8 cellular contexts compared by ENCODE assay signal in genomic region chr3:63863150-63864007, GRCh38. TPM values are rescaled to one million over a fixed set of nuclear protein-coding genes. Genes with fewer than 3 reads are reported as not detected.
DNase-seq lines count a peak whose midpoint lies in the region; ATAC-seq and TF ChIP-seq lines count a peak whose summit lies in the region.

Gene ATXN7, plus strand, starts transcription at chr3:63863867. Its CDS starts 48,732 bp downstream, at chr3:63912599.
Gene THOC7, minus strand, starts transcription at chr3:63863805. Its CDS starts 15 bp downstream, at chr3:63863790.

- no peaks in the 10 kb centered on the region for H3K9me2 ChIP-seq in PC-9 (ENCODE audit: insufficient read depth)

- H3K4me1 Mint-ChIP-seq in activated T-helper 2 cell treated with anti-CD3 and anti-CD28 coated beads, Interferon-gamma antibody, Interleukin-2, Interleukin-4, amounts not matched to agents 10 μg/mL and 5 μg/mL and 100 μg/mL, durations not matched to agents 14 hours and 24 hours and 36 hours (ENCODE audit: low read depth) = peaks cover 46% of the 10 kb centered on the region
- peaks cover 17% of the 10 kb centered on the region for H3K4me1 Mint-ChIP-seq in nephron

- peak within 1 kb of the TSS; percentile 94 for H3K27ac Mint-ChIP-seq in activated T-helper 2 cell treated with anti-CD3 and anti-CD28 coated beads, Interferon-gamma antibody, Interleukin-2, Interleukin-4, amounts not matched to agents 10 μg/mL and 5 μg/mL and 100 μg/mL, durations not matched to agents 14 hours and 24 hours and 36 hours
- H3K27ac Mint-ChIP-seq in nephron = peak within 1 kb of the TSS; percentile 92 to 98 (median 94)

- H3K36me3 ChIP-seq in PC-9 (ENCODE audit: low read depth) (no peaks in the 10 kb centered on the region), stomach smooth muscle (ENCODE audit: control insufficient read depth in 2 of 2, insufficient read depth in 2 of 2, low read length in 2 of 2) (no peaks in the 10 kb centered on the region)

- CTCF ChIA-PET in PC-9 (lab: Charles Lee) = no interaction called here

- peak within 1 kb of the TSS; percentile 55; the same call in 1 of the 2 replicates for H3K27ac ChIP-seq in PC-9
- peak within 1 kb of the TSS; percentile 46 for H3K27ac ChIP-seq in stomach smooth muscle (ENCODE audit: low read length)

- H3K9me3 Mint-ChIP-seq in activated T-helper 2 cell treated with anti-CD3 and anti-CD28 coated beads, Interferon-gamma antibody, Interleukin-2, Interleukin-4, amounts not matched to agents 10 μg/mL and 5 μg/mL and 100 μg/mL, durations not matched to agents 14 hours and 24 hours and 36 hours = no peaks in the 10 kb centered on the region
- H3K9me3 Mint-ChIP-seq in nephron = no peaks in the 10 kb centered on the region

- H3K27me3 ChIP-seq in PC-9 (ENCODE audit: insufficient read depth, low read depth) (no peaks in the 10 kb centered on the region), stomach smooth muscle (ENCODE audit: control insufficient read depth in 1 of 2, insufficient read depth in 2 of 2, low read length in 2 of 2) (no peaks in the 10 kb centered on the region)

- H3K4me2 ChIP-seq in PC-9 = peak within 1 kb of the TSS; percentile 89

- intact Hi-C loops in PC-9 (cut with micrococcal nuclease; ENCODE audit: unreplicated experiment) = no loop called here
- intact Hi-C loops in activated T-helper 2 cell treated with anti-CD3 and anti-CD28 coated beads, Interferon-gamma antibody, Interleukin-2, Interleukin-4, amounts not matched to agents 10 μg/mL and 5 μg/mL and 100 μg/mL, durations not matched to agents 14 hours and 24 hours and 36 hours (cut with micrococcal nuclease) = loop anchor here (1.0 to 10.0 kb wide), 3 partner anchors 48 to 161 kb away; partner anchors contain the start of gene PSMD6

- peak within 1 kb of the TSS; percentile 84 for H3K4me3 Mint-ChIP-seq in activated T-helper 2 cell treated with anti-CD3 and anti-CD28 coated beads, Interferon-gamma antibody, Interleukin-2, Interleukin-4, amounts not matched to agents 10 μg/mL and 5 μg/mL and 100 μg/mL, durations not matched to agents 14 hours and 24 hours and 36 hours (ENCODE audit: low read depth)
- H3K4me3 Mint-ChIP-seq in nephron = peak within 1 kb of the TSS; percentile 94 to 96 (median 94)

- H3K4me1 ChIP-seq in PC-9 (replicated peaks; ENCODE audit: insufficient read depth) = peaks cover 13% of the 10 kb centered on the region
- peaks cover 10% of the 10 kb centered on the region for H3K4me1 ChIP-seq in stomach smooth muscle (ENCODE audit: control insufficient read depth, insufficient read depth, low read length)

- no TSS peak for BruUV-seq in PC-9 (replicated peaks; lab: Mats Ljungman, UMichigan)

- DNase-seq in AG10803 (ENCODE audit: low read depth) (peak; percentile 61), PC-9 (peak in 1 of 2 experiments; percentile 60), fibroblast of peridontal ligament (ENCODE audit: extremely low read depth) (peak; percentile 35)
- peak; percentile 70 for DNase-seq in activated T-helper 2 cell treated with anti-CD3 and anti-CD28 coated beads, Interferon-gamma antibody, Interleukin-2, Interleukin-4, amounts not matched to agents 10 μg/mL and 5 μg/mL and 100 μg/mL, durations not matched to agents 14 hours and 24 hours and 36 hours (ENCODE audit: low spot score)

- peak; percentile 47 for ATAC-seq in GM18870 (IDR thresholded peaks at IDR 0.05; ENCODE audit: unreplicated experiment)
- ATAC-seq in HG03103 (IDR thresholded peaks at IDR 0.05; ENCODE audit: low read depth, unreplicated experiment) = peak; percentile 51

- H3K36me3 Mint-ChIP-seq in activated T-helper 2 cell treated with anti-CD3 and anti-CD28 coated beads, Interferon-gamma antibody, Interleukin-2, Interleukin-4, amounts not matched to agents 10 μg/mL and 5 μg/mL and 100 μg/mL, durations not matched to agents 14 hours and 24 hours and 36 hours (ENCODE audit: low read depth) = peaks cover 41% of the 10 kb centered on the region
- peaks cover 11% of the 10 kb centered on the region for H3K36me3 Mint-ChIP-seq in nephron (ENCODE audit: low read depth)

- peaks cover 82% of the 10 kb centered on the region for H3K79me2 ChIP-seq in PC-9 (ENCODE audit: low read depth)

- POLR2A ChIA-PET in PC-9 (lab: Charles Lee; ENCODE audit: unreplicated experiment) = no interaction called here

- peak within 1 kb of the TSS; percentile 86 for H2AFZ ChIP-seq in PC-9

- H3K9me3 ChIP-seq in PC-9 (ENCODE audit: insufficient read depth, low read depth) (no peaks in the 10 kb centered on the region), stomach smooth muscle (ENCODE audit: control insufficient read depth in 2 of 2, low read length in 2 of 2) (no peaks in the 10 kb centered on the region)

- peak within 1 kb of the TSS; percentile 82 for H3K4me3 ChIP-seq in AG10803 (ENCODE audit: low read length)
- H3K4me3 ChIP-seq in PC-9 = peak within 1 kb of the TSS; percentile 90
- H3K4me3 ChIP-seq in stomach smooth muscle (ENCODE audit: low read length in 2 of 2) = peak within 1 kb of the TSS; percentile 76 to 86

- no peaks in the 10 kb centered on the region for H4K20me1 ChIP-seq in PC-9 (ENCODE audit: insufficient read depth)

- no peak for TF ChIP-seq CTCF in AG10803 (conservative IDR thresholded peaks at IDR 0.05; ENCODE audit: low read length)
- no peak for TF ChIP-seq CTCF in PC-9 (conservative IDR thresholded peaks at IDR 0.05)
- TF ChIP-seq CTCF in nephron (IDR thresholded peaks at IDR 0.05; ENCODE audit: unreplicated experiment in 3 of 3) = no peak

- no peaks in the 10 kb centered on the region for H3F3A ChIP-seq in PC-9 (ENCODE audit: insufficient read depth, low read depth)

- H3K9ac ChIP-seq in stomach smooth muscle (ENCODE audit: low read length in 2 of 2) = peak within 1 kb of the TSS; percentile 86 to 87

- H3K27me3 Mint-ChIP-seq in activated T-helper 2 cell treated with anti-CD3 and anti-CD28 coated beads, Interferon-gamma antibody, Interleukin-2, Interleukin-4, amounts not matched to agents 10 μg/mL and 5 μg/mL and 100 μg/mL, durations not matched to agents 14 hours and 24 hours and 36 hours (ENCODE audit: low read depth) = no peaks in the 10 kb centered on the region
- no peaks in the 10 kb centered on the region for H3K27me3 Mint-ChIP-seq in nephron (ENCODE audit: low read depth)

RNA-seq across cellular contexts. Expression of gene ATXN7, which starts in this region (rescaled TPM):
- 27.7 and 28.8 TPM in 2 replicates for total RNA-seq in PC-9 (2021)
- 42.8 and 44.0 TPM in 2 replicates for total RNA-seq in activated T-helper 2 cell treated with anti-CD3 and anti-CD28 coated beads, Interferon-gamma antibody, Interleukin-2, Interleukin-4, amounts not matched to agents 10 μg/mL and 5 μg/mL and 100 μg/mL, durations not matched to agents 14 hours and 24 hours and 36 hours

RNA-seq across cellular contexts. Expression of gene THOC7, which starts in this region (rescaled TPM):
- 94.3 and 104 TPM in 2 replicates for total RNA-seq in PC-9 (2021)
- total RNA-seq in activated T-helper 2 cell treated with anti-CD3 and anti-CD28 coated beads, Interferon-gamma antibody, Interleukin-2, Interleukin-4, amounts not matched to agents 10 μg/mL and 5 μg/mL and 100 μg/mL, durations not matched to agents 14 hours and 24 hours and 36 hours = 103 and 107 TPM in 2 replicates
